ENCODE assay signal across 8 cellular contexts in the genomic region with DNA sequence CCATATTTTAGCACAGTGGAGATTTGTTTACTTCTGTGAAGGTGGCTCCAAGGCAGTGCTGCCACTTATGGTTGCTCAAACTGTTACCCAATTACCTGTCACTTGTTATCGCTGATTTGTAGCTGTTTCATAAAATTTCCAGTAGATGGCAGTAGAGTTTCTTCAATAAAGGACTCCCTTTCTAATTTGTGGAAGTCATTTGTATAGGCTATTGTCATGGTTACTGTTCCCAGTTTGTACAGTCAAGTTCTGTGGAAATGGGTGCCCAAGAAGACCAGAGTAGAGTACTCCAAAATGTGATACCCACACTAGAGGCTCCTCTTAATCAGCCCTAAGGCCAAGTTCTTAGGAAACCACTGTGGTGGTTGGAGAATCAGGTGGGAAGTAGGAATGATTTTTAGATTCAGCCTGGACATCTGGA.
DNase-seq lines count a peak whose midpoint lies in the region; ATAC-seq and TF ChIP-seq lines count a peak whose summit lies in the region.

No MANE protein-coding gene starts in this region.

- TF ChIP-seq CTCF in 22Rv1 (IDR thresholded peaks at IDR 0.05) (peak; percentile 91), GM12864 (IDR thresholded peaks at IDR 0.05; ENCODE audit: low read depth, low read length, missing control alignments) (peak; percentile 59), fibroblast of mammary gland (conservative IDR thresholded peaks at IDR 0.05; ENCODE audit: control insufficient read depth, insufficient read depth, low read depth, low read length) (peak; percentile 73), neural progenitor cell (IDR thresholded peaks at IDR 0.05) (peak; percentile 79)

- H3K4me3 ChIP-seq in GM12864 (ENCODE audit: low read depth, low read length) (no peak overlapping the region), fibroblast of mammary gland (ENCODE audit: control insufficient read depth, low read depth, low read length) (no peak overlapping the region), neural progenitor cell (no peak overlapping the region)

- no peaks in the 10 kb centered on the region for H3K27me3 Mint-ChIP-seq in neural progenitor cell (ENCODE audit: insufficient read depth, low read depth)

- peak; percentile 13 for DNase-seq in GM12864 (ENCODE audit: low read depth)
- peak; percentile 42 for DNase-seq in NCI-H1436 treated with DMSO at 0.1 percent for 48 hours (lab: John Stamatoyannopoulos, UW)
- DNase-seq in SKM-1 (lab: John Stamatoyannopoulos, UW; ENCODE audit: unreplicated experiment): peak; percentile 94
- DNase-seq in fibroblast of mammary gland (ENCODE audit: low read depth): peak; percentile 84
- DNase-seq in neural progenitor cell (ENCODE audit: low spot score): peak; percentile 62

- H3K9me3 ChIP-seq in neural progenitor cell (ENCODE audit: low read depth): no peaks in the 10 kb centered on the region

- peak overlapping the region; percentile 78 for H3K27ac Mint-ChIP-seq in neural progenitor cell

- H3K27ac ChIP-seq in 22Rv1 (no peak overlapping the region), neural progenitor cell (no peak overlapping the region)

- H4K20me1 ChIP-seq in neural progenitor cell (ENCODE audit: low read depth): no peaks in the 10 kb centered on the region

- H3F3A ChIP-seq in neural progenitor cell (ENCODE audit: low read depth): no peaks in the 10 kb centered on the region

- H3K4me1 Mint-ChIP-seq in neural progenitor cell: peaks cover 6% of the 10 kb centered on the region

- no peak overlapping the region for H3K9ac ChIP-seq in neural progenitor cell

- peaks cover 7% of the 10 kb centered on the region for H3K4me1 ChIP-seq in neural progenitor cell

- peaks cover 9% of the 10 kb centered on the region for H3K79me2 ChIP-seq in neural progenitor cell (ENCODE audit: low read depth)

- ATAC-seq in HG02852 (IDR thresholded peaks at IDR 0.05; ENCODE audit: unreplicated experiment) (peak; percentile 78), GM19324 (IDR thresholded peaks at IDR 0.05; ENCODE audit: low FRiP score, unreplicated experiment) (no peak)

- H2AFZ ChIP-seq in neural progenitor cell (replicated peaks): no peak overlapping the region

- no peaks in the 10 kb centered on the region for H3K27me3 ChIP-seq in neural progenitor cell

- H3K9me3 Mint-ChIP-seq in neural progenitor cell: no peaks in the 10 kb centered on the region

- no peak overlapping the region for H3K4me2 ChIP-seq in neural progenitor cell

- H3K4me3 Mint-ChIP-seq in neural progenitor cell: no peak overlapping the region

- H3K36me3 Mint-ChIP-seq in neural progenitor cell: peaks cover under 1% of the 10 kb centered on the region

- no peaks in the 10 kb centered on the region for H3K36me3 ChIP-seq in neural progenitor cell

Comparison
In these comparisons a context has a peak if more than half of its experiments do, and no peak if none do; other contexts are left out.
1. DNase-seq: peak in every context shown above with its lines; median percentile 94 in SKM-1; 84 in fibroblast of mammary gland; 62 in neural progenitor cell; 42 in NCI-H1436 treated with DMSO at 0.1 percent for 48 hours; 13 in GM12864.